ENCODE assay signal across 23 cellular contexts in genomic region chr10:52927678-52928077, GRCh38.
DNase-seq lines count a peak whose midpoint lies in the region; ATAC-seq, FAIRE-seq and TF ChIP-seq lines count a peak whose summit lies in the region.
"Had no signal": no experiment of that assay in that cellular context is flagged by ENCODE, and none has a peak within 500 bp of the region (broad histone marks: within the 10 kb centered on the region; RNA-seq: fewer than 3 reads in every experiment).

No MANE protein-coding gene starts in this region.

- H3K9ac ChIP-seq in SK-N-SH (no peak overlapping the region), H9 (ENCODE audit: extremely low read depth, insufficient read length, low read length) (no peak overlapping the region)
- H3K9ac ChIP-seq: GM23248 had no signal

- TF ChIP-seq EP300 in SK-N-SH (IDR thresholded peaks at IDR 0.05; ENCODE audit: borderline replicate concordance in 1 of 2, low read depth in 1 of 2, low read length in 1 of 2) (no peak), Ishikawa (IDR thresholded peaks at IDR 0.05; ENCODE audit: borderline replicate concordance) (peak; percentile 83; the same call in 1 of the 2 replicates)

- DNase-seq in SK-N-SH (no peak), bronchial epithelial cell (ENCODE audit: low read depth) (no peak), H9 (no peak), pancreas (no peak)
- no peak for DNase-seq in central memory CD4-positive, alpha-beta T cell
- DNase-seq: ACHN; C1 segment of cervical spinal cord; Calu3; CD4-positive, alpha-beta memory T cell; COR-L47; DMS53; DMS79 treated with DMSO at 0.1 percent for 48 hours; GF-D8; GM23248 had no signal

- no peak overlapping the region for H3K4me2 ChIP-seq in SK-N-SH
- H3K4me2 ChIP-seq in H9 (ENCODE audit: insufficient read depth, insufficient read length, low read length), result no peak overlapping the region
- H3K4me2 ChIP-seq: A549 had no signal

- H2BK15ac ChIP-seq in H9 (ENCODE audit: low read depth, low read length), result no peak overlapping the region

- no peaks in the 10 kb centered on the region for H3F3A ChIP-seq in SK-N-SH (replicated peaks; ENCODE audit: insufficient read depth)

- no peaks in the 10 kb centered on the region for H3K79me1 ChIP-seq in H9 (ENCODE audit: insufficient read depth, low read depth, low read length, poor library complexity, severe bottlenecking)

- no peak overlapping the region for H3K23ac ChIP-seq in H9 (ENCODE audit: insufficient read length, low read depth, low read length)

- H3K18ac ChIP-seq in H9 (ENCODE audit: insufficient read length, low read depth, low read length), result no peak overlapping the region

- H3K27ac ChIP-seq in SK-N-SH (ENCODE audit: low read depth in 2 of 2, low read length in 1 of 2) (no peak overlapping the region), H9 (ENCODE audit: insufficient read length, low read depth, low read length) (no peak overlapping the region), pancreas (no peak overlapping the region)
- H3K27ac ChIP-seq: 22Rv1, A549, GM23248 had no signal

- no peaks in the 10 kb centered on the region for H3K4me1 ChIP-seq in SK-N-SH (ENCODE audit: control insufficient read depth in 1 of 2, insufficient read depth in 2 of 2, low read depth in 1 of 2, low read length in 1 of 2)
- H3K4me1 ChIP-seq in H9 (ENCODE audit: insufficient read depth, low read length), result no peaks in the 10 kb centered on the region
- H3K4me1 ChIP-seq in pancreas, result no peaks in the 10 kb centered on the region
- H3K4me1 ChIP-seq: A549, HAP-1 had no signal

- POLR2A ChIA-PET in SK-N-SH (lab: Yijun Ruan, JAX), result no interaction called here

- H2AFZ ChIP-seq in SK-N-SH (ENCODE audit: low read depth) (0 out of 2 replicates have a peak overlapping the region, but pooled peaks have one; percentile 8), H9 (ENCODE audit: low read length) (no peak overlapping the region)
- H2AFZ ChIP-seq: GM23248 had no signal

- H2BK20ac ChIP-seq in H9 (ENCODE audit: low read depth, low read length, poor library complexity, severe bottlenecking), result no peak overlapping the region

- no peak overlapping the region for H2BK12ac ChIP-seq in H9 (ENCODE audit: insufficient read length, low read depth, low read length)

- no peak overlapping the region for H3K4me3 ChIP-seq in SK-N-SH (ENCODE audit: low read depth in 2 of 2, low read length in 1 of 2)
- no peak overlapping the region for H3K4me3 ChIP-seq in bronchial epithelial cell (ENCODE audit: low read depth, low read length)
- H3K4me3 ChIP-seq in pancreas, result no peak overlapping the region
- H3K4me3 ChIP-seq: A549, GM23248, HAP-1 had no signal

- H4K20me1 ChIP-seq in SK-N-SH (ENCODE audit: insufficient read depth), result no peaks in the 10 kb centered on the region
- no peaks in the 10 kb centered on the region for H4K20me1 ChIP-seq in H9 (ENCODE audit: control insufficient read depth, insufficient read depth, insufficient read length)

- no peak overlapping the region for H4K5ac ChIP-seq in H9 (ENCODE audit: insufficient read length, low read depth, low read length)

- H3K9me3 ChIP-seq in SK-N-SH (no peaks in the 10 kb centered on the region), H9 (ENCODE audit: control insufficient read depth, low read depth, low read length) (no peaks in the 10 kb centered on the region), pancreas (no peaks in the 10 kb centered on the region)
- H3K9me3 ChIP-seq: A549, HAP-1 had no signal

- peaks cover 34 to 37% of the 10 kb centered on the region in 2 experiments for H3K4me1 Mint-ChIP-seq in H9
- H3K4me1 Mint-ChIP-seq: CD4-positive, alpha-beta memory T cell had no signal

- H3K56ac ChIP-seq in H9 (ENCODE audit: insufficient read length, low read depth, low read length), result no peak overlapping the region

- no peak overlapping the region for H3K4ac ChIP-seq in H9 (ENCODE audit: low read depth, low read length)

- H3K36me3 Mint-ChIP-seq in H9 (ENCODE audit: insufficient read depth in 1 of 3, low read depth in 3 of 3), result peaks cover 0 to 9% (median 5%) of the 10 kb centered on the region in 3 experiments; a peak in 3 of 7 replicates
- H3K36me3 Mint-ChIP-seq: CD4-positive, alpha-beta memory T cell had no signal

- FAIRE-seq in bronchial epithelial cell (lab: Jason Lieb, UNC) (peak; percentile 32), pancreas (lab: Jason Lieb, UNC) (no peak)
- FAIRE-seq: A549, GM12891, GM18507, H1 had no signal

- H2BK120ac ChIP-seq in H9 (ENCODE audit: low read depth, low read length, poor library complexity, severe bottlenecking), result no peak overlapping the region

- no peak overlapping the region for H4K91ac ChIP-seq in H9 (ENCODE audit: insufficient read length, low read depth, low read length)

- H3K27me3 ChIP-seq in SK-N-SH (ENCODE audit: insufficient read depth) (no peaks in the 10 kb centered on the region), bronchial epithelial cell (ENCODE audit: control insufficient read depth, insufficient read depth, low read length) (no peaks in the 10 kb centered on the region), H9 (ENCODE audit: insufficient read depth, low read length) (no peaks in the 10 kb centered on the region), pancreas (peaks cover 0 to 4% (median 0%) of the 10 kb centered on the region in 4 donors)

- H3K23me2 ChIP-seq in H9 (ENCODE audit: insufficient read length, low read depth, low read length, poor library complexity, severe bottlenecking), result no peaks in the 10 kb centered on the region

- no peak overlapping the region for H2AK5ac ChIP-seq in H9 (ENCODE audit: insufficient read length, low read length)

- intact Hi-C loops in pancreas (cut with DNase I), result no loop called here

- H2BK5ac ChIP-seq in H9 (ENCODE audit: insufficient read length, low read length), result no peak overlapping the region

- H3K27me3 Mint-ChIP-seq in H9 (ENCODE audit: low read depth), result no peaks in the 10 kb centered on the region; the same call in 1 of the 2 replicates
- H3K27me3 Mint-ChIP-seq: CD4-positive, alpha-beta memory T cell had no signal

- H3K9me2 ChIP-seq in SK-N-SH, result no peaks in the 10 kb centered on the region

- 53% methylated on average over 6 of the region's 6 CpGs for WGBS in SK-N-SH (ENCODE audit: low lambda C conversion rate)
- no CpG with 5 or more reads among the region's 6 CpGs for WGBS in H9 (ENCODE audit: extremely low coverage, insufficient read length, low lambda C conversion rate)
- WGBS in pancreas, 2 donors, result 86 to 87% methylated on average over 6 of the region's 6 CpGs

- no peak overlapping the region for H4K8ac ChIP-seq in H9 (replicated peaks; ENCODE audit: insufficient read length, low read depth, low read length)

- TF ChIP-seq CTCF in SK-N-SH (IDR thresholded peaks at IDR 0.05) (no peak), bronchial epithelial cell (IDR thresholded peaks at IDR 0.05; ENCODE audit: insufficient read depth, low read length, severe bottlenecking) (no peak), H9 (conservative IDR thresholded peaks at IDR 0.05) (no peak), pancreas (IDR thresholded peaks at IDR 0.05) (no peak)

- TF ChIP-seq RAD21 in SK-N-SH (IDR thresholded peaks at IDR 0.05; ENCODE audit: low read length) (no peak), Ishikawa (IDR thresholded peaks at IDR 0.05; ENCODE audit: low read depth) (no peak)

- H3K4me3 Mint-ChIP-seq in H9, result no peak overlapping the region
- H3K4me3 Mint-ChIP-seq: CD4-positive, alpha-beta memory T cell had no signal

- H3K79me2 ChIP-seq in SK-N-SH (ENCODE audit: insufficient read depth) (no peaks in the 10 kb centered on the region), H9 (ENCODE audit: insufficient read depth, low read length) (no peaks in the 10 kb centered on the region)

- CTCF ChIA-PET in SK-N-SH (lab: Yijun Ruan, JAX), result no interaction called here

- ATAC-seq in SK-N-SH treated with all-trans-retinoic acid at 6 μM for 48 hours (no peak), pancreas (no peak), GM19328 (IDR thresholded peaks at IDR 0.05; ENCODE audit: unreplicated experiment) (no peak)
- ATAC-seq: A549 had no signal

- no peaks in the 10 kb centered on the region for H3K36me3 ChIP-seq in SK-N-SH (replicated peaks in 1 of 2; ENCODE audit: control insufficient read depth in 1 of 2, insufficient read depth in 2 of 2, low read length in 1 of 2)
- no peaks in the 10 kb centered on the region for H3K36me3 ChIP-seq in bronchial epithelial cell (ENCODE audit: control insufficient read depth, insufficient read depth, low read length)
- H3K36me3 ChIP-seq in pancreas, result no peaks in the 10 kb centered on the region
- H3K36me3 ChIP-seq: HAP-1 had no signal

- no peak overlapping the region for H3K27ac Mint-ChIP-seq in H9
- H3K27ac Mint-ChIP-seq: CD4-positive, alpha-beta memory T cell had no signal

- H3K9me3 Mint-ChIP-seq in H9, result peaks cover 3 to 5% of the 10 kb centered on the region in 2 experiments; a peak in 2 of 5 replicates

- no peak overlapping the region for H3T11ph ChIP-seq in H9 (ENCODE audit: low read length)

- no peak overlapping the region for H3K14ac ChIP-seq in H9 (ENCODE audit: insufficient read depth, low read length)

TF ChIP-seq in SK-N-SH, 30 proteins besides CTCF, POLR2A, EP300 and RAD21 (continues in another document):
- TF ChIP-seq NRF1 (IDR thresholded peaks at IDR 0.05; ENCODE audit: low read depth, low read length) (no peak), GABPA (IDR thresholded peaks at IDR 0.05; ENCODE audit: low read depth) (no peak)

TF ChIP-seq in Ishikawa, 13 proteins besides CTCF, POLR2A, EP300 and RAD21 (continues in another document):
- TF ChIP-seq, protein P1, sequence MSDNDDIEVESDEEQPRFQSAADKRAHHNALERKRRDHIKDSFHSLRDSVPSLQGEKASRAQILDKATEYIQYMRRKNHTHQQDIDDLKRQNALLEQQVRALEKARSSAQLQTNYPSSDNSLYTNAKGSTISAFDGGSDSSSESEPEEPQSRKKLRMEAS (IDR thresholded peaks at IDR 0.05), result peak; percentile 61; the same call in 1 of the 2 replicates
- peak; percentile 85 for TF ChIP-seq TEAD4 (IDR thresholded peaks at IDR 0.05)
- no peak for TF ChIP-seq TAF1 (IDR thresholded peaks at IDR 0.05; ENCODE audit: low read depth)
- peak; percentile 52; the same call in 1 of the 2 replicates for TF ChIP-seq CEBPB (IDR thresholded peaks at IDR 0.05)
- no peak for TF ChIP-seq ZBTB7A (IDR thresholded peaks at IDR 0.05; ENCODE audit: low read depth)
